Comparison of ENCODE assay signal across 8 cellular contexts in the genomic region with DNA sequence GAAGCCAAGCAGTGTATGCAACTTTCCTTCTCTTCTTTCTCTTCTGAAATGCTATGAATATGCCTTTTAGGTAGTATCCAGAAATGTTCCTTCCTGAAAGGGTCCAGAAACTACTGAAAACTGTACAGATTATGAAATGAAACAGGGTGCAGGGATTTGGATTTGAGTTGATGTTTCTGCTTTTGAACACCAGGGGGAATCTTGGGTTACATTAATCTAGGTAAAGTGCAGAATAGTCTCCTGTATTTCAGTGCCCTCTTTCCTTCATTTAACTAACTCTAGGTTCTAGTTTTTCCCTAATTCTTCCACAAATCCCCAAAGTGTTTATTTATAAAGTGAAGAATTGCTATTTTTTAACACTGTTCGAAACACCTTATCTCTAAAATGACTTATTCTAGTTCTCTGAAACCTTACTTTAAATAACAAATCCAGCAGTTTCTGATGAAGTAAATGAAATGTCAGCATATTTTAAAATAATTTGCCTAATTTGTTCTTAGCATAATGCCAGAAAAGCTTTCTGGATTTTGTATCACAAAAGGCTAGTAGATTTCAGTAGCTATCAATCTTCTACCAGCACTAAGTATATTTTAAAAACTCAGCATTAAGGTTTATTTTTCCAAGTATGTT.
DNase-seq lines count a peak whose midpoint lies in the region; ATAC-seq lines count a peak whose summit lies in the region.

No MANE protein-coding gene starts in this region.

- no peak overlapping the region for H3K9ac ChIP-seq in adipocyte (ENCODE audit: low read length)

- intact Hi-C loops in aorta (cut with DNase I) (no loop called here), posterior cingulate gyrus (cut with DNase I) (no loop called here)

- 3 to 12% methylated on average over 1 of the region's 1 CpG for WGBS in aorta, 2 donors

- H3K27me3 ChIP-seq in adipocyte (replicated peaks; ENCODE audit: control insufficient read depth, insufficient read depth, low read length) (no peaks in the 10 kb centered on the region), aorta (ENCODE audit: control insufficient read depth in 1 of 2, insufficient read depth in 2 of 2, low read length in 1 of 2) (no peaks in the 10 kb centered on the region)

- H3K27ac ChIP-seq in aorta (ENCODE audit: low read depth in 1 of 2, low read length in 2 of 2) = peak overlapping the region in 1 of 2 donors; percentile 57

- H3K36me3 ChIP-seq in adipocyte (ENCODE audit: control insufficient read depth, insufficient read depth, low read length, severe bottlenecking) (peaks cover 4% of the 10 kb centered on the region), aorta (ENCODE audit: control insufficient read depth in 1 of 2, insufficient read depth in 2 of 2, low read length in 1 of 2) (peaks cover 0 to 6% of the 10 kb centered on the region in 2 donors)

- H3K4me3 ChIP-seq in adipocyte (ENCODE audit: low read length) (no peak overlapping the region), aorta (ENCODE audit: low read length in 2 of 2) (no peak overlapping the region)

- DNase-seq in DMS 273 (lab: John Stamatoyannopoulos, UW; ENCODE audit: unreplicated experiment) = peak; percentile 37
- no peak for DNase-seq in DMS 273 treated with DMSO at 0.1 percent for 48 hours (lab: John Stamatoyannopoulos, UW)
- peak; percentile 23 for DNase-seq in HT1080 (ENCODE audit: low read depth)
- DNase-seq in adipocyte (ENCODE audit: low read depth) = peak; percentile 56
- peak; percentile 27 to 31 for DNase-seq in lung microvascular endothelial cell (ENCODE audit: low read depth in 2 of 2)
- DNase-seq in aorta = no peak
- DNase-seq in posterior cingulate gyrus = no peak

- ATAC-seq in aorta (ENCODE audit: low FRiP score) (no peak), HG03097 (IDR thresholded peaks at IDR 0.05; ENCODE audit: low FRiP score, unreplicated experiment) (no peak)

- H3K4me1 ChIP-seq in adipocyte (ENCODE audit: control insufficient read depth, insufficient read depth, low read length) = peaks cover 4% of the 10 kb centered on the region
- peaks cover 0 to 5% of the 10 kb centered on the region in 2 donors for H3K4me1 ChIP-seq in aorta (ENCODE audit: control insufficient read depth in 1 of 2, insufficient read depth in 2 of 2, low read length in 2 of 2)

- H3K9me3 ChIP-seq in adipocyte (ENCODE audit: control insufficient read depth, low read length) (peaks cover under 1% of the 10 kb centered on the region), aorta (ENCODE audit: control insufficient read depth, low read length) (no peaks in the 10 kb centered on the region)

Comparison
In these comparisons a context has a peak if more than half of its experiments do, and no peak if none do; other contexts are left out.
1. DNase-seq: peak in DMS 273 (single experiment), HT1080 (single experiment), adipocyte (single experiment) and lung microvascular endothelial cell (2 of 2); none in DMS 273 treated with DMSO at 0.1 percent for 48 hours (single experiment), aorta (0 of 2) and posterior cingulate gyrus (0 of 10).